ENCODE assay signal across 18 cellular contexts in genomic region chr1:75202751-75203150, GRCh38.
A peak's percentile ranks its signal among the peaks of the same experiment; 100 is the strongest.
DNase-seq lines count a peak whose midpoint lies in the region; ATAC-seq and TF ChIP-seq lines count a peak whose summit lies in the region.
"Had no signal": no experiment of that assay in that cellular context is flagged by ENCODE, and none has a peak within 500 bp of the region (broad histone marks: within the 10 kb centered on the region; RNA-seq: fewer than 3 reads in every experiment).

No MANE protein-coding gene starts in this region.

- POLR2A ChIA-PET in naive thymus-derived CD4-positive, alpha-beta T cell (lab: Charles Lee), result no interaction called here

- H3K27me3 Mint-ChIP-seq in naive thymus-derived CD4-positive, alpha-beta T cell, result peaks cover 0 to 2% (median 0%) of the 10 kb centered on the region in 5 donors
- H3K27me3 Mint-ChIP-seq in osteocyte (ENCODE audit: unreplicated experiment), result peaks cover 1% of the 10 kb centered on the region
- H3K27me3 Mint-ChIP-seq: B cell; CD4-positive, alpha-beta T cell had no signal

- DNase-seq in COR-L47 (lab: John Stamatoyannopoulos, UW) (peak; percentile 21), RPMI7951 (ENCODE audit: low read depth) (peak; percentile 8), fibroblast of peridontal ligament (ENCODE audit: extremely low read depth) (peak; percentile 79), NAMALWA (ENCODE audit: low spot score) (no peak), right atrium auricular region (ENCODE audit: low spot score) (no peak), osteocyte (ENCODE audit: extremely low spot score, unreplicated experiment) (no peak)
- no peak for DNase-seq in naive thymus-derived CD4-positive, alpha-beta T cell
- DNase-seq: 8988T; ACHN; AML-193; CD4-positive, alpha-beta T cell; CD8-positive, alpha-beta T cell; DMS79 treated with DMSO at 0.1 percent for 48 hours; GF-D8 had no signal

- H3K27ac Mint-ChIP-seq in naive thymus-derived CD4-positive, alpha-beta T cell, result no peak overlapping the region
- H3K27ac Mint-ChIP-seq in osteocyte (ENCODE audit: unreplicated experiment), result no peak overlapping the region
- H3K27ac Mint-ChIP-seq: B cell; CD4-positive, alpha-beta T cell; CD8-positive, alpha-beta T cell had no signal

- peaks cover 9% of the 10 kb centered on the region; the same call in 1 of the 2 replicates for H3K27me3 ChIP-seq in ACC112 (ENCODE audit: insufficient read depth, low read length)
- no peaks in the 10 kb centered on the region for H3K27me3 ChIP-seq in naive thymus-derived CD4-positive, alpha-beta T cell (ENCODE audit: control insufficient read depth in 2 of 2, insufficient read depth in 2 of 2, low read length in 2 of 2)
- H3K27me3 ChIP-seq in right atrium auricular region, result no peaks in the 10 kb centered on the region
- H3K27me3 ChIP-seq: BLaER1 treated with 17β-estradiol and CSF1 and Interleukin-3, amounts not matched to agents 10 nM and 100 nM had no signal

- H3K9me3 ChIP-seq in naive thymus-derived CD4-positive, alpha-beta T cell (ENCODE audit: control insufficient read depth in 2 of 3, low read length in 3 of 3), result no peaks in the 10 kb centered on the region
- H3K9me3 ChIP-seq in right atrium auricular region, result no peaks in the 10 kb centered on the region
- H3K9me3 ChIP-seq: BLaER1 treated with 17β-estradiol and CSF1 and Interleukin-3, amounts not matched to agents 10 nM and 100 nM had no signal

- H3K4me3 Mint-ChIP-seq in naive thymus-derived CD4-positive, alpha-beta T cell, result no peak overlapping the region
- no peak overlapping the region for H3K4me3 Mint-ChIP-seq in osteocyte (ENCODE audit: unreplicated experiment)
- H3K4me3 Mint-ChIP-seq: B cell; CD4-positive, alpha-beta T cell; CD8-positive, alpha-beta T cell had no signal

- ATAC-seq in naive thymus-derived CD4-positive, alpha-beta T cell, result no peak
- ATAC-seq: CD8-positive, alpha-beta T cell had no signal

- H3K4me3 ChIP-seq in ACC112 (ENCODE audit: low read depth, low read length), result peak overlapping the region; percentile 49; the same call in 1 of the 2 replicates
- H3K4me3 ChIP-seq in naive thymus-derived CD4-positive, alpha-beta T cell (ENCODE audit: low read length), result no peak overlapping the region
- H3K4me3 ChIP-seq in right atrium auricular region, result no peak overlapping the region
- H3K4me3 ChIP-seq: BLaER1 treated with 17β-estradiol and CSF1 and Interleukin-3, amounts not matched to agents 10 nM and 100 nM had no signal

- no peak for TF ChIP-seq CTCF in right atrium auricular region (IDR thresholded peaks at IDR 0.05)
- no peak for TF ChIP-seq CTCF in osteocyte (IDR thresholded peaks at IDR 0.05)

- H3K79me2 ChIP-seq in ACC112 (ENCODE audit: control insufficient read depth, insufficient read depth, low read length, unreplicated experiment), result no peaks in the 10 kb centered on the region

- intact Hi-C loops in naive thymus-derived CD4-positive, alpha-beta T cell (cut with micrococcal nuclease), result no loop called here

- peaks cover 0 to 3% (median 0%) of the 10 kb centered on the region in 11 donors for H3K9me3 Mint-ChIP-seq in naive thymus-derived CD4-positive, alpha-beta T cell
- H3K9me3 Mint-ChIP-seq in osteocyte (ENCODE audit: unreplicated experiment), result no peaks in the 10 kb centered on the region
- H3K9me3 Mint-ChIP-seq: CD4-positive, alpha-beta T cell; CD8-positive, alpha-beta T cell had no signal

- CTCF ChIA-PET in naive thymus-derived CD4-positive, alpha-beta T cell (lab: Charles Lee), result interaction anchor here (0.7 kb wide), 1 partner anchor 16 kb away, joined by 3 read pairs; no protein-coding TSS in a partner anchor

- H3K27ac ChIP-seq in ACC112 (ENCODE audit: low read depth, low read length) (no peak overlapping the region), right atrium auricular region (no peak overlapping the region)
- H3K27ac ChIP-seq in naive thymus-derived CD4-positive, alpha-beta T cell (ENCODE audit: low read depth, low read length), result no peak overlapping the region
- H3K27ac ChIP-seq: BLaER1 treated with 17β-estradiol and CSF1 and Interleukin-3, amounts not matched to agents 10 nM and 100 nM; C4-2B had no signal

- H3K36me3 Mint-ChIP-seq in naive thymus-derived CD4-positive, alpha-beta T cell, result no peaks in the 10 kb centered on the region
- no peaks in the 10 kb centered on the region for H3K36me3 Mint-ChIP-seq in osteocyte (ENCODE audit: unreplicated experiment)
- H3K36me3 Mint-ChIP-seq: CD8-positive, alpha-beta T cell had no signal

- H3K4me1 ChIP-seq in ACC112 (ENCODE audit: control insufficient read depth, insufficient read depth, low read length, unreplicated experiment), result peaks cover 5% of the 10 kb centered on the region
- no peaks in the 10 kb centered on the region for H3K4me1 ChIP-seq in naive thymus-derived CD4-positive, alpha-beta T cell (ENCODE audit: control insufficient read depth in 2 of 2, insufficient read depth in 2 of 2, low read length in 2 of 2)
- no peaks in the 10 kb centered on the region for H3K4me1 ChIP-seq in right atrium auricular region
- H3K4me1 ChIP-seq: BLaER1 treated with 17β-estradiol and CSF1 and Interleukin-3, amounts not matched to agents 10 nM and 100 nM had no signal

- no peaks in the 10 kb centered on the region for H3K4me1 Mint-ChIP-seq in naive thymus-derived CD4-positive, alpha-beta T cell
- no peaks in the 10 kb centered on the region for H3K4me1 Mint-ChIP-seq in osteocyte (ENCODE audit: unreplicated experiment)
- H3K4me1 Mint-ChIP-seq: B cell had no signal

- H3K36me3 ChIP-seq in ACC112 (ENCODE audit: insufficient read depth, low read length), result no peaks in the 10 kb centered on the region
- H3K36me3 ChIP-seq in naive thymus-derived CD4-positive, alpha-beta T cell (ENCODE audit: control insufficient read depth in 2 of 3, insufficient read depth in 3 of 3, low read length in 3 of 3), result no peaks in the 10 kb centered on the region
- no peaks in the 10 kb centered on the region for H3K36me3 ChIP-seq in right atrium auricular region
- H3K36me3 ChIP-seq: BLaER1 treated with 17β-estradiol and CSF1 and Interleukin-3, amounts not matched to agents 10 nM and 100 nM had no signal

- peak overlapping the region; percentile 30 for H2AFZ ChIP-seq in ACC112 (ENCODE audit: low read length, unreplicated experiment)

Comparison
In these comparisons a context has a peak if more than half of its experiments do, and no peak if none do; other contexts are left out.
1. DNase-seq: peak in COR-L47 (single experiment), RPMI7951 (single experiment) and fibroblast of peridontal ligament (single experiment); none in NAMALWA (single experiment), naive thymus-derived CD4-positive, alpha-beta T cell (0 of 9), right atrium auricular region (single experiment) and osteocyte (single experiment).